In the genomic region with DNA sequence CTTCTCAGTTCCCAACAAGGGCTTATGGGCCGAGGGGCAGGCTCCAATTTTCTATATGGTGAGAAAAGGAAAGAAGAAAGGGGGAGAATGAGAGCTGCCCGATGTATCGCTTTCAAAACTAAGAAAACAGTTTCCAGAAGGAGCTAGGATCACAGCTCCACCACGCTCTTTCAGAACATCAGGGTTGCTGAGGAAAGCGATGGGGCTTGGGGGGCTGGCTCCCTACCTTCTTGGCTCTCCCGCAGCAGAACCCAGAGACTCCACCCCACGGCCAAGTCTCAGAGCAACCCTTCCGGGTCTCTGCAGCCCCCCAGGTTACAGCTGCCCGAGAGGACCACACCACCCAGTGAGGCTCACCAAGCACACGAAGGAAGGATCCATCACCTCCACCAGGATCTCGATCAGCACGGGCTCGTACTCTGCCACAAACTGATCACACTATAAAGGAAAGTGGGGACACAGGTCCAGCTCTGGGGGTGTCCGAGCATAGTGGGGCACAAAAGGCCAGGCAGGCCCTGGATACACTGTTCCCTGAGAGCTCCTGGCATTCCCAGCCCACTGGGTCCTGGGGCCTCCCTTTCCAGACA, we compare ENCODE assay signal across 9 cellular contexts. TPM values are rescaled to one million over a fixed set of nuclear protein-coding genes. Genes with fewer than 3 reads are reported as not detected.
"Had no signal": no experiment of that assay in that cellular context is flagged by ENCODE, and none has a peak within 500 bp of the region (broad histone marks: within the 10 kb centered on the region; RNA-seq: fewer than 3 reads in every experiment).

No MANE protein-coding gene starts in this region.

- ATAC-seq: stimulated activated effector memory CD8-positive, alpha-beta T cell treated with anti-CD3 and anti-CD28 coated beads, Interleukin-12 subunit alpha, Interleukin-12 subunit beta, amount 100 ng/mL, for 72 hours had no signal

- H3K27me3 ChIP-seq: upper lobe of right lung had no signal

- FAIRE-seq: small intestine had no signal

- H3K27ac ChIP-seq: upper lobe of right lung had no signal

- H3K9me3 ChIP-seq: upper lobe of right lung had no signal

- DNase-seq: activated CD4-positive, alpha-beta memory T cell treated with anti-CD3 and anti-CD28 coated beads, Interleukin-2, amount 10 ng/mL, durations not matched to agents 7 days and 5 days; activated CD4-positive, alpha-beta T cell treated with anti-CD3 and anti-CD28 coated beads for 1 hour; immature natural killer cell; mesenchymal stem cell; small intestine; T1000; upper lobe of right lung had no signal

- H3K4me3 ChIP-seq: upper lobe of right lung had no signal

RNA-seq across cellular contexts. Expression of a gene that starts 45.4 kb away (rescaled TPM):
- polyA plus RNA-seq: neural cell had no signal
